Comparison of ENCODE assay signal across 28 cellular contexts in the genomic region with DNA sequence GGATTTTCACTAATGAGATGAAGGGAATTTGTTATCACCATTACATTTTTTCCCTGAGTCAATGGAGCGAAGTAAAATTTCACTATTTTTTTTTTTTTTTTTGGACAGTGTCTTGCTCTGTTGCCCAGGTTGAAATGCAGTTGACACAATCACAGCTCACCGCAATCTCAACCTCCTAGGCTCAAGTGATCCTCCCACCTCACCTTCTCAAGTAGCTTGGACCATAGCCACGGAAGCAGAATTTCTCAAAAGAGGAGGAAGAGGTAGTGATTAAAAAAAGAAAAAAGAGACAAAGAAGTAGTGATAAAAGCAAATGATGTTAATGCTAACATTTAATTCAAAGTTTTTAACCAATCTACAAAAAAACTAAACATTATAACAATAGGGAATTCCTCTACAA. TPM values are rescaled to one million over a fixed set of nuclear protein-coding genes. Genes with fewer than 3 reads are reported as not detected.
"Had no signal": no experiment of that assay in that cellular context is flagged by ENCODE, and none has a peak within 500 bp of the region (broad histone marks: within the 10 kb centered on the region; RNA-seq: fewer than 3 reads in every experiment).

No MANE protein-coding gene starts in this region.

- H3K4me3 ChIP-seq: colonic mucosa, esophagus squamous epithelium, gastrocnemius medialis, heart right ventricle, left lung, lower lobe of right lung, mucosa of descending colon had no signal

- H3K4me1 ChIP-seq: colonic mucosa, esophagus squamous epithelium, gastrocnemius medialis, heart right ventricle, left lung, lower lobe of right lung had no signal

- H3K27ac ChIP-seq: colonic mucosa, epithelial cell of prostate, esophagus squamous epithelium, gastrocnemius medialis, heart right ventricle, left lung, lower lobe of right lung had no signal

- H3K27me3 ChIP-seq: colonic mucosa, esophagus squamous epithelium, gastrocnemius medialis, heart right ventricle, left lung had no signal

- H3K36me3 ChIP-seq: colonic mucosa had no signal

- H3K9me3 ChIP-seq: colonic mucosa, esophagus squamous epithelium, gastrocnemius medialis, heart right ventricle, left lung, lower lobe of right lung, mucosa of descending colon had no signal

- DNase-seq: colonic mucosa; cortex of kidney; effector CD8-positive, alpha-beta T cell; effector memory CD8-positive, alpha-beta T cell; endodermal cell; esophagus squamous epithelium; foreskin melanocyte; gastrocnemius medialis; glutamatergic neuron; head of caudate nucleus; heart right ventricle; hippocampal formation; left cardiac atrium; left lung; left ventricle myocardium superior; lower lobe of right lung; mucosa of descending colon; naive B cell had no signal

RNA-seq across cellular contexts. Expression of a gene that starts 42.1 kb away (rescaled TPM):
- total RNA-seq: colonic mucosa, dermis microvascular lymphatic vessel endothelial cell, endodermal cell, esophagus mucosa, esophagus squamous epithelium, gastrocnemius medialis, glomerular endothelial cell, heart right ventricle, kidney epithelial cell, left cardiac atrium, left lung, left ventricle myocardium superior, lower leg skin, lower lobe of right lung, lung microvascular endothelial cell, mesenteric fat pad, mesothelial cell of epicardium, mucosa of descending colon, myocyte had no signal

RNA-seq across cellular contexts. Expression of a gene that starts 48.4 kb away (rescaled TPM):
- total RNA-seq: colonic mucosa, dermis microvascular lymphatic vessel endothelial cell, endodermal cell, esophagus mucosa, esophagus squamous epithelium, gastrocnemius medialis, glomerular endothelial cell, heart right ventricle, kidney epithelial cell, left cardiac atrium, left lung, left ventricle myocardium superior, lower leg skin, lower lobe of right lung, lung microvascular endothelial cell, mesenteric fat pad, mesothelial cell of epicardium, mucosa of descending colon, myocyte had no signal
